In genomic region chr5:122421379-122422081, GRCh38 we compare ENCODE assay signal across 17 cellular contexts.
A peak's percentile ranks its signal among the peaks of the same experiment; 100 is the strongest.
DNase-seq lines count a peak whose midpoint lies in the region; ATAC-seq and TF ChIP-seq lines count a peak whose summit lies in the region.
"Had no signal": no experiment of that assay in that cellular context is flagged by ENCODE, and none has a peak within 500 bp of the region (broad histone marks: within the 10 kb centered on the region; RNA-seq: fewer than 3 reads in every experiment).

No MANE protein-coding gene starts in this region.

- H3K4me3 ChIP-seq in fibroblast of villous mesenchyme (ENCODE audit: low read depth, low read length): no peak overlapping the region
- no peak overlapping the region for H3K4me3 ChIP-seq in upper lobe of left lung
- H3K4me3 ChIP-seq: right lobe of liver, SJCRH30 had no signal

- DNase-seq in fibroblast of villous mesenchyme (ENCODE audit: low read depth) (peak; percentile 11), HFFc6 (no peak), upper lobe of left lung (no peak), T-helper 1 cell (no peak)
- no peak for DNase-seq in activated T-helper 1 cell treated with anti-CD3 and anti-CD28 coated beads, Interleukin-12 subunit alpha, Interleukin-12 subunit beta, Interleukin-2, Interleukin-4 antibody, amounts not matched to agents 30 ng/mL and 10 ng/mL and 1 ng/mL, durations not matched to agents 14 hours and 24 hours and 36 hours (ENCODE audit: low spot score)
- DNase-seq: activated CD4-positive, alpha-beta T cell treated with anti-CD3 and anti-CD28 coated beads for 36 hours; CD8-positive, alpha-beta T cell; NCI-H2171 treated with DMSO at 0.1 percent for 48 hours; right lobe of liver; SJCRH30 had no signal

- peaks cover 2% of the 10 kb centered on the region; the same call in 1 of the 2 replicates for H3K27me3 Mint-ChIP-seq in HFFc6 (ENCODE audit: insufficient read depth)
- H3K27me3 Mint-ChIP-seq in activated T-helper 1 cell treated with anti-CD3 and anti-CD28 coated beads, Interleukin-12 subunit alpha, Interleukin-12 subunit beta, Interleukin-2, Interleukin-4 antibody, amounts not matched to agents 30 ng/mL and 10 ng/mL and 1 ng/mL, durations not matched to agents 14 hours and 24 hours and 36 hours (ENCODE audit: insufficient read depth): peaks cover 2% of the 10 kb centered on the region
- H3K27me3 Mint-ChIP-seq: activated naive CD8-positive, alpha-beta T cell; dendritic cell treated with granulocyte-macrophage colony-stimulating factor and Interleukin-4, amounts not matched to agents 40 ng/mL and 50 ng/mL, for 4 days had no signal

- H3K36me3 Mint-ChIP-seq in HFFc6 (ENCODE audit: low read depth): no peaks in the 10 kb centered on the region
- H3K36me3 Mint-ChIP-seq in activated T-helper 1 cell treated with anti-CD3 and anti-CD28 coated beads, Interleukin-12 subunit alpha, Interleukin-12 subunit beta, Interleukin-2, Interleukin-4 antibody, amounts not matched to agents 30 ng/mL and 10 ng/mL and 1 ng/mL, durations not matched to agents 14 hours and 24 hours and 36 hours (ENCODE audit: low read depth): no peaks in the 10 kb centered on the region
- H3K36me3 Mint-ChIP-seq: activated naive CD8-positive, alpha-beta T cell; CD8-positive, alpha-beta T cell; memory B cell had no signal

- no peaks in the 10 kb centered on the region for H3K27me3 ChIP-seq in upper lobe of left lung
- H3K27me3 ChIP-seq: right lobe of liver, SJCRH30 had no signal

- no peaks in the 10 kb centered on the region for H3K36me3 ChIP-seq in upper lobe of left lung
- H3K36me3 ChIP-seq: right lobe of liver, SJCRH30 had no signal

- H3K9me3 Mint-ChIP-seq in HFFc6: no peaks in the 10 kb centered on the region
- no peaks in the 10 kb centered on the region for H3K9me3 Mint-ChIP-seq in activated T-helper 1 cell treated with anti-CD3 and anti-CD28 coated beads, Interleukin-12 subunit alpha, Interleukin-12 subunit beta, Interleukin-2, Interleukin-4 antibody, amounts not matched to agents 30 ng/mL and 10 ng/mL and 1 ng/mL, durations not matched to agents 14 hours and 24 hours and 36 hours
- H3K9me3 Mint-ChIP-seq: CD8-positive, alpha-beta T cell; dendritic cell treated with granulocyte-macrophage colony-stimulating factor and Interleukin-4, amounts not matched to agents 40 ng/mL and 50 ng/mL, for 4 days; memory B cell had no signal

- intact Hi-C loops in activated T-helper 1 cell treated with anti-CD3 and anti-CD28 coated beads, Interleukin-12 subunit alpha, Interleukin-12 subunit beta, Interleukin-2, Interleukin-4 antibody, amounts not matched to agents 30 ng/mL and 10 ng/mL and 1 ng/mL, durations not matched to agents 14 hours and 24 hours and 36 hours (cut with micrococcal nuclease): no loop called here

- no peak for TF ChIP-seq EP300 in upper lobe of left lung (IDR thresholded peaks at IDR 0.05)

- 83% methylated on average over 2 of the region's 2 CpGs for WGBS in upper lobe of left lung, 2 donors

- H3K4me1 Mint-ChIP-seq in HFFc6 (ENCODE audit: low read depth): no peaks in the 10 kb centered on the region
- no peaks in the 10 kb centered on the region for H3K4me1 Mint-ChIP-seq in activated T-helper 1 cell treated with anti-CD3 and anti-CD28 coated beads, Interleukin-12 subunit alpha, Interleukin-12 subunit beta, Interleukin-2, Interleukin-4 antibody, amounts not matched to agents 30 ng/mL and 10 ng/mL and 1 ng/mL, durations not matched to agents 14 hours and 24 hours and 36 hours (ENCODE audit: low read depth)
- H3K4me1 Mint-ChIP-seq: activated CD4-positive, alpha-beta T cell treated with anti-CD3 and anti-CD28 coated beads for 36 hours; memory B cell had no signal

- H3K9me3 ChIP-seq in upper lobe of left lung: no peaks in the 10 kb centered on the region
- H3K9me3 ChIP-seq: right lobe of liver, SJCRH30 had no signal

- no peak overlapping the region for H3K27ac ChIP-seq in upper lobe of left lung
- H3K27ac ChIP-seq: right lobe of liver, SJCRH30 had no signal

- no peak overlapping the region for H3K4me3 Mint-ChIP-seq in HFFc6
- no peak overlapping the region for H3K4me3 Mint-ChIP-seq in activated T-helper 1 cell treated with anti-CD3 and anti-CD28 coated beads, Interleukin-12 subunit alpha, Interleukin-12 subunit beta, Interleukin-2, Interleukin-4 antibody, amounts not matched to agents 30 ng/mL and 10 ng/mL and 1 ng/mL, durations not matched to agents 14 hours and 24 hours and 36 hours
- H3K4me3 Mint-ChIP-seq: activated CD4-positive, alpha-beta T cell treated with anti-CD3 and anti-CD28 coated beads for 36 hours; activated naive CD8-positive, alpha-beta T cell; CD8-positive, alpha-beta T cell; dendritic cell treated with granulocyte-macrophage colony-stimulating factor and Interleukin-4, amounts not matched to agents 40 ng/mL and 50 ng/mL, for 4 days; memory B cell had no signal

- TF ChIP-seq POLR2A in upper lobe of left lung (IDR thresholded peaks at IDR 0.05): no peak

- no peaks in the 10 kb centered on the region for H3K4me1 ChIP-seq in upper lobe of left lung
- H3K4me1 ChIP-seq: right lobe of liver, SJCRH30 had no signal

- ATAC-seq in GM18870 (IDR thresholded peaks at IDR 0.05; ENCODE audit: unreplicated experiment) (peak; percentile 93), GM21528 (IDR thresholded peaks at IDR 0.05; ENCODE audit: low FRiP score, unreplicated experiment) (peak; percentile 94), HG03095 (IDR thresholded peaks at IDR 0.05; ENCODE audit: unreplicated experiment) (peak; percentile 91), upper lobe of left lung (ENCODE audit: low FRiP score in 2 of 2) (no peak)
- ATAC-seq: activated CD4-positive, alpha-beta T cell treated with anti-CD3 and anti-CD28 coated beads for 36 hours; CD8-positive, alpha-beta T cell; HepG2; right lobe of liver had no signal

- TF ChIP-seq CTCF in fibroblast of villous mesenchyme (IDR thresholded peaks at IDR 0.05; ENCODE audit: insufficient read depth, low read depth, low read length) (no peak), HFFc6 (IDR thresholded peaks at IDR 0.05) (no peak), upper lobe of left lung (IDR thresholded peaks at IDR 0.05) (no peak)

- H3K27ac Mint-ChIP-seq in HFFc6: no peak overlapping the region
- no peak overlapping the region for H3K27ac Mint-ChIP-seq in activated T-helper 1 cell treated with anti-CD3 and anti-CD28 coated beads, Interleukin-12 subunit alpha, Interleukin-12 subunit beta, Interleukin-2, Interleukin-4 antibody, amounts not matched to agents 30 ng/mL and 10 ng/mL and 1 ng/mL, durations not matched to agents 14 hours and 24 hours and 36 hours
- H3K27ac Mint-ChIP-seq: activated CD4-positive, alpha-beta T cell treated with anti-CD3 and anti-CD28 coated beads for 36 hours; activated naive CD8-positive, alpha-beta T cell; CD8-positive, alpha-beta T cell; dendritic cell treated with granulocyte-macrophage colony-stimulating factor and Interleukin-4, amounts not matched to agents 40 ng/mL and 50 ng/mL, for 4 days; memory B cell had no signal

Comparison
In these comparisons a context has a peak if more than half of its experiments do, and no peak if none do; other contexts are left out.
1. ATAC-seq: peak in GM18870 (single experiment), GM21528 (single experiment) and HG03095 (single experiment); none in upper lobe of left lung (0 of 2).